In the genomic region with DNA sequence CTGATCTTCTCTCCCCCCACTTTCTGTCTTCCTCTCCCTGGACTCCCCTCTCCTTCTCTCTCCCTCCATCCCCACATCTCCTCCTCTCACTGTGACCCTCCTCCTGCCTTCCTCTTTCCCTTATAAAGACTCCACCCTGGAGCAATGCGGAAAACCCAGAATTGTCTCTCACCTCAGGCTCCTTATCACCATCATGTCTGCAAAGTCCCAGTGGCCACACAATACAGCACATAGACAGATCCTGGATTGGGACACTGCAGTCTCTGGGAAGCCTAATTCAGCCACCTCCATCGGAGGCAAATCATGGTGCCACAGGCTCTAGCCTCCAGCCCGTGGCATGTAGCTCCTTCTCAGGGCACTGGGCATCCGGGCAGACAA, we compare ENCODE assay signal across 18 cellular contexts. TPM values are rescaled to one million over a fixed set of nuclear protein-coding genes. Genes with fewer than 3 reads are reported as not detected.
DNase-seq lines count a peak whose midpoint lies in the region; ATAC-seq and TF ChIP-seq lines count a peak whose summit lies in the region.
"Had no signal": no experiment of that assay in that cellular context is flagged by ENCODE, and none has a peak within 500 bp of the region (broad histone marks: within the 10 kb centered on the region; RNA-seq: fewer than 3 reads in every experiment).

No MANE protein-coding gene starts in this region.

- H3K36me3 Mint-ChIP-seq in T-helper 1 cell treated with Interleukin-12 subunit alpha and Interleukin-12 subunit beta and Interleukin-4 antibody, amounts not matched to agents 30 μg/mL and 1 μg/mL, for 36 hours (ENCODE audit: low read depth), result peaks cover 1% of the 10 kb centered on the region
- H3K36me3 Mint-ChIP-seq in CD4-positive, CD25-positive, alpha-beta regulatory T cell, result no peaks in the 10 kb centered on the region
- no peaks in the 10 kb centered on the region for H3K36me3 Mint-ChIP-seq in WTC11
- H3K36me3 Mint-ChIP-seq: stimulated activated memory B cell treated with anti-CD40 and anti-IgM and Interleukin-4, amounts not matched to agents 10 μg/mL and 1 μg/mL and 100 μg/mL, for 72 hours had no signal

- CTCF ChIA-PET in WTC11 (lab: Charles Lee), result interaction anchor here (0.6 to 2.7 kb wide), 27 partner anchors 9 to 360 kb away, joined by 3 to 21 read pairs (median 4); a partner anchor contains a TSS

- TF ChIP-seq POLR2A in gastroesophageal sphincter (IDR thresholded peaks at IDR 0.05), result no peak

- no peaks in the 10 kb centered on the region for H3K36me3 ChIP-seq in CD4-positive, CD25-positive, alpha-beta regulatory T cell (ENCODE audit: control insufficient read depth, insufficient read depth, low read length)
- H3K36me3 ChIP-seq in lower lobe of right lung (no peaks in the 10 kb centered on the region), gastroesophageal sphincter (no peaks in the 10 kb centered on the region)
- H3K36me3 ChIP-seq: neutrophil, right atrium auricular region, tibial artery had no signal

- H3K4me3 ChIP-seq in CD4-positive, CD25-positive, alpha-beta regulatory T cell (ENCODE audit: low read depth, low read length), result no peak overlapping the region
- peak overlapping the region; percentile 44 for H3K4me3 ChIP-seq in lower lobe of right lung
- H3K4me3 ChIP-seq in gastroesophageal sphincter, result no peak overlapping the region
- H3K4me3 ChIP-seq: tibial artery had no signal

- peak overlapping the region; percentile 12 for H3K27ac Mint-ChIP-seq in T-helper 1 cell treated with Interleukin-12 subunit alpha and Interleukin-12 subunit beta and Interleukin-4 antibody, amounts not matched to agents 30 μg/mL and 1 μg/mL, for 36 hours
- H3K27ac Mint-ChIP-seq in CD4-positive, CD25-positive, alpha-beta regulatory T cell, result peak overlapping the region in 1 of 3 donors; percentile 55
- H3K27ac Mint-ChIP-seq in WTC11, result no peak overlapping the region
- H3K27ac Mint-ChIP-seq: stimulated activated memory B cell treated with anti-CD40 and anti-IgM and Interleukin-4, amounts not matched to agents 10 μg/mL and 1 μg/mL and 100 μg/mL, for 72 hours had no signal

- H3K27me3 Mint-ChIP-seq in T-helper 1 cell treated with Interleukin-12 subunit alpha and Interleukin-12 subunit beta and Interleukin-4 antibody, amounts not matched to agents 30 μg/mL and 1 μg/mL, for 36 hours (ENCODE audit: low read depth), result peaks cover 33% of the 10 kb centered on the region
- H3K27me3 Mint-ChIP-seq in CD4-positive, CD25-positive, alpha-beta regulatory T cell, result peaks cover 34% of the 10 kb centered on the region
- H3K27me3 Mint-ChIP-seq in WTC11 (ENCODE audit: low read depth), result peaks cover 60% of the 10 kb centered on the region

- intact Hi-C loops in lower lobe of right lung (cut with DNase I), result no loop called here

- H3K4me1 ChIP-seq in CD4-positive, CD25-positive, alpha-beta regulatory T cell (ENCODE audit: control insufficient read depth, insufficient read depth, low read length, poor library complexity, severe bottlenecking), result peaks cover 42% of the 10 kb centered on the region
- H3K4me1 ChIP-seq in lower lobe of right lung (peaks cover 13% of the 10 kb centered on the region), gastroesophageal sphincter (peaks cover 0 to 10% (median 0%) of the 10 kb centered on the region in 3 donors)

- WGBS in gastroesophageal sphincter (ENCODE audit: low coverage in 1 of 2), 2 donors, result 18 to 31% methylated on average over 2 to 4 of the region's 4 CpGs

- H3K9me3 Mint-ChIP-seq in T-helper 1 cell treated with Interleukin-12 subunit alpha and Interleukin-12 subunit beta and Interleukin-4 antibody, amounts not matched to agents 30 μg/mL and 1 μg/mL, for 36 hours, result no peaks in the 10 kb centered on the region
- H3K9me3 Mint-ChIP-seq in CD4-positive, CD25-positive, alpha-beta regulatory T cell, result peaks cover 0 to under 1% (median 0%) of the 10 kb centered on the region in 7 donors
- no peaks in the 10 kb centered on the region for H3K9me3 Mint-ChIP-seq in WTC11
- H3K9me3 Mint-ChIP-seq: stimulated activated memory B cell treated with anti-CD40 and anti-IgM and Interleukin-4, amounts not matched to agents 10 μg/mL and 1 μg/mL and 100 μg/mL, for 72 hours had no signal

- H3K9me3 ChIP-seq in CD4-positive, CD25-positive, alpha-beta regulatory T cell (ENCODE audit: control insufficient read depth in 2 of 2, low read length in 2 of 2), result no peaks in the 10 kb centered on the region
- no peaks in the 10 kb centered on the region for H3K9me3 ChIP-seq in lower lobe of right lung
- H3K9me3 ChIP-seq in gastroesophageal sphincter, result no peaks in the 10 kb centered on the region
- H3K9me3 ChIP-seq: neutrophil, right atrium auricular region, tibial artery had no signal

- H3K4me3 Mint-ChIP-seq in T-helper 1 cell treated with Interleukin-12 subunit alpha and Interleukin-12 subunit beta and Interleukin-4 antibody, amounts not matched to agents 30 μg/mL and 1 μg/mL, for 36 hours, result peak overlapping the region; percentile 11
- peak overlapping the region in 3 of 4 donors; percentile 59 to 94 (median 88) for H3K4me3 Mint-ChIP-seq in CD4-positive, CD25-positive, alpha-beta regulatory T cell
- H3K4me3 Mint-ChIP-seq in WTC11, result peak overlapping the region; percentile 82; the same call in 1 of the 2 replicates
- H3K4me3 Mint-ChIP-seq: stimulated activated memory B cell treated with anti-CD40 and anti-IgM and Interleukin-4, amounts not matched to agents 10 μg/mL and 1 μg/mL and 100 μg/mL, for 72 hours had no signal

- DNase-seq in T-helper 1 cell, result no peak
- no peak for DNase-seq in CD4-positive, CD25-positive, alpha-beta regulatory T cell
- no peak for DNase-seq in WTC11 (ENCODE audit: low spot score)
- no peak for DNase-seq in lower lobe of right lung
- no peak for DNase-seq in 8988T
- DNase-seq: NCI-H1436 treated with DMSO at 0.1 percent for 48 hours, SIG-M5, tibial artery had no signal

- peaks cover 28% of the 10 kb centered on the region for H3K4me1 Mint-ChIP-seq in T-helper 1 cell treated with Interleukin-12 subunit alpha and Interleukin-12 subunit beta and Interleukin-4 antibody, amounts not matched to agents 30 μg/mL and 1 μg/mL, for 36 hours (ENCODE audit: low read depth)
- peaks cover 0 to 71% (median 23%) of the 10 kb centered on the region in 4 donors for H3K4me1 Mint-ChIP-seq in CD4-positive, CD25-positive, alpha-beta regulatory T cell
- peaks cover 52% of the 10 kb centered on the region for H3K4me1 Mint-ChIP-seq in WTC11
- H3K4me1 Mint-ChIP-seq: stimulated activated memory B cell treated with anti-CD40 and anti-IgM and Interleukin-4, amounts not matched to agents 10 μg/mL and 1 μg/mL and 100 μg/mL, for 72 hours had no signal

- POLR2A ChIA-PET in WTC11 (lab: Charles Lee), result no interaction called here

- ATAC-seq in CD4-positive, CD25-positive, alpha-beta regulatory T cell (ENCODE audit: low read depth in 2 of 2), result no peak
- ATAC-seq in WTC11 (no peak), lower lobe of right lung (no peak), HG02798 (IDR thresholded peaks at IDR 0.05; ENCODE audit: poor library complexity, unreplicated experiment) (no peak), gastroesophageal sphincter (no peak)
- ATAC-seq: stimulated activated memory B cell treated with anti-CD40 and anti-IgM and Interleukin-4, amounts not matched to agents 10 μg/mL and 1 μg/mL and 100 μg/mL, for 72 hours had no signal

- no peak overlapping the region for H3K27ac ChIP-seq in CD4-positive, CD25-positive, alpha-beta regulatory T cell (ENCODE audit: insufficient read depth, low read length, poor library complexity, severe bottlenecking)
- H3K27ac ChIP-seq in lower lobe of right lung, result no peak overlapping the region
- H3K27ac ChIP-seq in gastroesophageal sphincter, result no peak overlapping the region
- H3K27ac ChIP-seq: hepatocyte, neutrophil, right atrium auricular region, tibial artery had no signal

- TF ChIP-seq CTCF in WTC11 (IDR thresholded peaks at IDR 0.05) (no peak), lower lobe of right lung (IDR thresholded peaks at IDR 0.05) (no peak), gastroesophageal sphincter (IDR thresholded peaks at IDR 0.05) (no peak)

- no peaks in the 10 kb centered on the region for H3K27me3 ChIP-seq in CD4-positive, CD25-positive, alpha-beta regulatory T cell (ENCODE audit: control insufficient read depth, insufficient read depth, low read length)
- H3K27me3 ChIP-seq in lower lobe of right lung (ENCODE audit: low read depth) (peaks cover 41% of the 10 kb centered on the region), gastroesophageal sphincter (peaks cover 87% of the 10 kb centered on the region)
- H3K27me3 ChIP-seq: right atrium auricular region had no signal

- no peak for TF ChIP-seq EP300 in gastroesophageal sphincter (IDR thresholded peaks at IDR 0.05)

TF ChIP-seq in WTC11, 78 proteins besides CTCF, POLR2A, EP300 and RAD21:
- TF ChIP-seq RELA (CRISPR knock-in tag; IDR thresholded peaks at IDR 0.05; ENCODE audit: borderline replicate concordance), result no peak
- TF ChIP-seq PRRX2 (CRISPR knock-in tag; IDR thresholded peaks at IDR 0.05), result no peak
- TF ChIP-seq CREM (CRISPR knock-in tag; IDR thresholded peaks at IDR 0.05), result no peak
- TF ChIP-seq JUN (CRISPR knock-in tag; IDR thresholded peaks at IDR 0.05), result no peak
- TF ChIP-seq NR2C2 (CRISPR knock-in tag; IDR thresholded peaks at IDR 0.05), result no peak
- TF ChIP-seq NFYB (CRISPR knock-in tag; conservative IDR thresholded peaks at IDR 0.05; ENCODE audit: low read depth), result no peak

RNA-seq across cellular contexts. Expression of a gene that starts 2.7 kb away (rescaled TPM):
- total RNA-seq in CD4-positive, CD25-positive, alpha-beta regulatory T cell, result 1.5 TPM
- 1 to 10 TPM in 1 of 4 donors, under 1 TPM in 3; 0.27 to 2.6 (median 0.34) TPM for polyA plus RNA-seq in CD4-positive, CD25-positive, alpha-beta regulatory T cell
- total RNA-seq in WTC11 (2021), result 0.39 to 0.48 TPM (median 0.41 TPM) in 3 replicates
- total RNA-seq in lower lobe of right lung, result not detected
- under 1 TPM in 1 of 4 donors, not detected in 3; 0.15 TPM for total RNA-seq in gastroesophageal sphincter
- total RNA-seq: mammary epithelial cell, OCI-LY7, right atrium auricular region had no signal
- polyA plus RNA-seq: hepatocyte, keratinocyte, mammary epithelial cell had no signal

RNA-seq across cellular contexts. Expression of a gene that starts 43.0 kb away (rescaled TPM):
- not detected for total RNA-seq in CD4-positive, CD25-positive, alpha-beta regulatory T cell
- not detected for polyA plus RNA-seq in CD4-positive, CD25-positive, alpha-beta regulatory T cell
- 0.61 to 0.78 TPM (median 0.69 TPM) in 3 replicates for total RNA-seq in WTC11 (2021)
- not detected for total RNA-seq in lower lobe of right lung
- total RNA-seq in gastroesophageal sphincter, result not detected
- total RNA-seq: hepatocyte, mammary epithelial cell, OCI-LY7, right atrium auricular region had no signal
- polyA plus RNA-seq: hepatocyte, keratinocyte, mammary epithelial cell had no signal

RNA-seq across cellular contexts. Expression of a gene that starts 53.0 kb away (rescaled TPM):
- not detected for total RNA-seq in CD4-positive, CD25-positive, alpha-beta regulatory T cell
- not detected for polyA plus RNA-seq in CD4-positive, CD25-positive, alpha-beta regulatory T cell
- total RNA-seq in WTC11 (2021) (0.09 to 0.37 TPM (median 0.22 TPM) in 3 replicates), lower lobe of right lung (1.4 TPM), gastroesophageal sphincter (under 1 TPM in 2 of 4 donors, not detected in 2; 0.39 to 0.78 TPM)
- total RNA-seq: mammary epithelial cell, OCI-LY7 had no signal
- polyA plus RNA-seq: hepatocyte, keratinocyte, mammary epithelial cell had no signal

Comparison
In these comparisons a context has a peak if more than half of its experiments do, and no peak if none do; other contexts are left out.
1. H3K4me3 Mint-ChIP-seq: peak in every context shown above with its lines; median percentile 88 in CD4-positive, CD25-positive, alpha-beta regulatory T cell; 82 in WTC11; 11 in T-helper 1 cell treated with Interleukin-12 subunit alpha and Interleukin-12 subunit beta and Interleukin-4 antibody, amounts not matched to agents 30 μg/mL and 1 μg/mL, for 36 hours.